Comparison of ENCODE assay signal across 1 cellular context in genomic region chr3:23751485-23751811, GRCh38.
TF ChIP-seq lines count a peak whose summit lies in the region.

No MANE protein-coding gene starts in this region.

TF ChIP-seq in IMR-90, 13 proteins besides CTCF, POLR2A, EP300 and RAD21 (continued from another document):
- no peak for TF ChIP-seq USF2 (IDR thresholded peaks at IDR 0.05; ENCODE audit: low read depth, low read length)
- no peak for TF ChIP-seq MAFK (IDR thresholded peaks at IDR 0.05; ENCODE audit: low read depth, low read length)
- no peak for TF ChIP-seq ELK1 (IDR thresholded peaks at IDR 0.05; ENCODE audit: borderline replicate concordance, low read depth, low read length)
- no peak for TF ChIP-seq BHLHE40 (IDR thresholded peaks at IDR 0.05; ENCODE audit: low read depth, low read length)
- no peak for TF ChIP-seq CEBPB (IDR thresholded peaks at IDR 0.05; ENCODE audit: low read depth, low read length)
- TF ChIP-seq CHD1 (IDR thresholded peaks at IDR 0.05; ENCODE audit: low read depth, low read length), result no peak
- no peak for TF ChIP-seq RCOR1 (IDR thresholded peaks at IDR 0.05; ENCODE audit: insufficient replicate concordance, low read length)
- no peak for TF ChIP-seq SMC3 (IDR thresholded peaks at IDR 0.05; ENCODE audit: low read depth, low read length)
- no peak for TF ChIP-seq MXI1 (IDR thresholded peaks at IDR 0.05; ENCODE audit: borderline replicate concordance, low read depth, low read length)
TF ChIP-seq in IMR-90: peak in this region for 0.
